Comparison of ENCODE assay signal across 10 cellular contexts in the genomic region with DNA sequence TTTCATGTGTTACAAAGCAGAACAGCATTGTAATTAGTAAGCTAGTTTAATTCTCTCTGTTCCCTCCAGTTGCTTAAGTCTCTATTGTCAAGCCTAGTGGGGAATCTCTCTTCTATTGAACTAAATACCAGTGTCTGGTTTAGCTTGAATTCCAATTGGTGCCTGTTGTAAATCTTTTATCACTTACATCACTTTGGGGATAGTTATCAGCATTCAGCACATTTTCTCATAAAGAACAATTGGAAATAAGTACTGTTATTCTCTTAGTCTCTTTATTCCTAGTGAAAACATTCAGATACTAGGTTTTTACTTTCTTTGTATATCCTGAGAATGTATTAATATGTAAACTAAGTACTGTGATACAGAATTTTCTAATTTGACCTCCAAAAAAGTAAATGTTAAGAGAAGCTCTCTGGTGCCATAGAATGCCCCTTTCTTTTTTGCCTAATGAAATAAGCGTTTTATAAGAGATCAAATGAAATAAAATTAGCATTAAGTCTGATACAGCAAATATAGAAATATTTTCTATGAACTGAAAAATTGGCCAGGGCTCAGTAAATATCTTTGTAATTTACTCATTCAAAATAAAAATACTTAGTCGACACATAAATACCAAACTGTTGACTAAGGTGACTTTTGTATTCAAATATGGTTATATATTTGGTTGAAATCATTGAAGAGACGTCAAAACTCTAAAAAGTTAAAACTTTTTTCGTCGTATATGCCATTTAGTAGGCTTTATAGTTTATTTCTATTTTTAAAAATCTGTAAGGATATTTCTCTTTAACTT. TPM values are rescaled to one million over a fixed set of nuclear protein-coding genes. Genes with fewer than 3 reads are reported as not detected.
DNase-seq lines count a peak whose midpoint lies in the region; ATAC-seq and TF ChIP-seq lines count a peak whose summit lies in the region.
"Had no signal": no experiment of that assay in that cellular context is flagged by ENCODE, and none has a peak within 500 bp of the region (broad histone marks: within the 10 kb centered on the region; RNA-seq: fewer than 3 reads in every experiment).

No MANE protein-coding gene starts in this region.

- H3K9ac ChIP-seq in muscle layer of colon (ENCODE audit: low read length): peak overlapping the region; percentile 2

- ATAC-seq in GM21825 (IDR thresholded peaks at IDR 0.05; ENCODE audit: unreplicated experiment): no peak
- no peak for ATAC-seq in GM18519 (IDR thresholded peaks at IDR 0.05; ENCODE audit: low FRiP score, unreplicated experiment)
- no peak for ATAC-seq in GM21367 (IDR thresholded peaks at IDR 0.05; ENCODE audit: unreplicated experiment)

- peaks cover 45 to 63% (median 52%) of the 10 kb centered on the region in 3 donors for H3K4me1 Mint-ChIP-seq in CD8-positive, alpha-beta memory T cell

- H3K36me3 Mint-ChIP-seq in CD8-positive, alpha-beta memory T cell: peaks cover 0 to 17% (median 2%) of the 10 kb centered on the region in 3 donors

- H3K27me3 ChIP-seq in CD8-positive, alpha-beta memory T cell (ENCODE audit: insufficient read depth, low read length, poor library complexity, severe bottlenecking): no peaks in the 10 kb centered on the region
- no peaks in the 10 kb centered on the region for H3K27me3 ChIP-seq in muscle layer of colon (ENCODE audit: control insufficient read depth in 1 of 2, insufficient read depth in 2 of 2, low read length in 2 of 2)

- H3K4me3 Mint-ChIP-seq in CD8-positive, alpha-beta memory T cell: peak overlapping the region in 5 of 7 donors; percentile 12 to 95 (median 41)

- H3K4me1 ChIP-seq in CD8-positive, alpha-beta memory T cell (ENCODE audit: insufficient read depth, low read length): peaks cover 20% of the 10 kb centered on the region
- H3K4me1 ChIP-seq in HEK293 (ENCODE audit: control insufficient read depth, insufficient read depth, low read length): peaks cover 5% of the 10 kb centered on the region; the same call in 1 of the 2 replicates
- H3K4me1 ChIP-seq in muscle layer of colon (ENCODE audit: insufficient read depth, low read length): peaks cover 22% of the 10 kb centered on the region

- H3K9me3 ChIP-seq in CD8-positive, alpha-beta memory T cell (ENCODE audit: low read length): no peaks in the 10 kb centered on the region
- no peaks in the 10 kb centered on the region for H3K9me3 ChIP-seq in HEK293 (ENCODE audit: control insufficient read depth, insufficient read depth, low read depth, low read length)
- no peaks in the 10 kb centered on the region for H3K9me3 ChIP-seq in muscle layer of colon (ENCODE audit: low read length)

- H3K36me3 ChIP-seq in CD8-positive, alpha-beta memory T cell (ENCODE audit: insufficient read depth, low read length): no peaks in the 10 kb centered on the region
- H3K36me3 ChIP-seq in HEK293 (ENCODE audit: control insufficient read depth in 2 of 2, insufficient read depth in 1 of 2, low read length in 2 of 2): peaks cover 10 to 26% of the 10 kb centered on the region in 2 experiments
- H3K36me3 ChIP-seq in muscle layer of colon (ENCODE audit: insufficient read depth, low read length): no peaks in the 10 kb centered on the region

- no peak for TF ChIP-seq CTCF in HEK293 (tag by site-specific recombination; IDR thresholded peaks at IDR 0.05)

- CTCF ChIA-PET in CD8-positive, alpha-beta memory T cell (lab: Charles Lee): no interaction called here
- CTCF ChIA-PET in HEK293 (lab: Yijun Ruan, JAX): interaction anchor here (0.6 kb wide), 1 partner anchor 767 kb away, joined by 3 read pairs; no protein-coding TSS in a partner anchor

- no peak overlapping the region for H3K27ac ChIP-seq in CD8-positive, alpha-beta memory T cell (ENCODE audit: low read depth, low read length)
- H3K27ac ChIP-seq in HEK293 (ENCODE audit: extremely low read depth, low read depth, low read length) (no peak overlapping the region), muscle layer of colon (ENCODE audit: low read depth, low read length) (no peak overlapping the region)

- POLR2A ChIA-PET in CD8-positive, alpha-beta memory T cell (lab: Charles Lee): no interaction called here
- POLR2A ChIA-PET in HEK293 (lab: Yijun Ruan, JAX): no interaction called here

- DNase-seq in CD8-positive, alpha-beta memory T cell: no peak
- peak; percentile 11 for DNase-seq in amniotic epithelial cell (ENCODE audit: low read depth)
- no peak for DNase-seq in NCI-H226
- DNase-seq: activated effector memory CD4-positive, alpha-beta T cell treated with anti-CD3 and anti-CD28 coated beads, Interleukin-2, amount 50 U/mL, for 16 hours; stimulated activated CD4-positive, alpha-beta T cell treated with anti-CD3 and anti-CD28 coated beads, Interleukin-4, amount 100 ng/mL, for 24 hours had no signal

- peaks cover 0 to 1% of the 10 kb centered on the region in 2 donors for H3K27me3 Mint-ChIP-seq in CD8-positive, alpha-beta memory T cell

- no peak overlapping the region for H3K4me3 ChIP-seq in CD8-positive, alpha-beta memory T cell (ENCODE audit: low read length)
- H3K4me3 ChIP-seq in HEK293 (ENCODE audit: low read depth, low read length): no peak overlapping the region
- no peak overlapping the region for H3K4me3 ChIP-seq in muscle layer of colon (ENCODE audit: low read depth in 1 of 2, low read length in 2 of 2)

- H3K9me3 Mint-ChIP-seq in CD8-positive, alpha-beta memory T cell: no peaks in the 10 kb centered on the region

- H3K27ac Mint-ChIP-seq in CD8-positive, alpha-beta memory T cell: peak overlapping the region in 1 of 8 donors; percentile 82

TF ChIP-seq in HEK293, 187 proteins besides CTCF, POLR2A, EP300 and RAD21:
- no peak for TF ChIP-seq ZNF600 (tag by site-specific recombination; IDR thresholded peaks at IDR 0.05)
- TF ChIP-seq ZSCAN16 (tag by site-specific recombination; IDR thresholded peaks at IDR 0.05): no peak
- TF ChIP-seq, protein P1, sequence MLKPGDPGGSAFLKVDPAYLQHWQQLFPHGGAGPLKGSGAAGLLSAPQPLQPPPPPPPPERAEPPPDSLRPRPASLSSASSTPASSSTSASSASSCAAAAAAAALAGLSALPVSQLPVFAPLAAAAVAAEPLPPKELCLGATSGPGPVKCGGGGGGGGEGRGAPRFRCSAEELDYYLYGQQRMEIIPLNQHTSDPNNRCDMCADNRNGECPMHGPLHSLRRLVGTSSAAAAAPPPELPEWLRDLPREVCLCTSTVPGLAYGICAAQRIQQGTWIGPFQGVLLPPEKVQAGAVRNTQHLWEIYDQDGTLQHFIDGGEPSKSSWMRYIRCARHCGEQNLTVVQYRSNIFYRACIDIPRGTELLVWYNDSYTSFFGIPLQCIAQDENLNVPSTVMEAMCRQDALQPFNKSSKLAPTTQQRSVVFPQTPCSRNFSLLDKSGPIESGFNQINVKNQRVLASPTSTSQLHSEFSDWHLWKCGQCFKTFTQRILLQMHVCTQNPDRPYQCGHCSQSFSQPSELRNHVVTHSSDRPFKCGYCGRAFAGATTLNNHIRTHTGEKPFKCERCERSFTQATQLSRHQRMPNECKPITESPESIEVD (tag by site-specific recombination; IDR thresholded peaks at IDR 0.05): peak; percentile 64
- TF ChIP-seq PRDM1 (tag by site-specific recombination; IDR thresholded peaks at IDR 0.05): 0 out of 2 replicates have a peak, but pooled peaks have one; percentile 23

RNA-seq across cellular contexts. Expression of a gene that starts 25.4 kb away (rescaled TPM):
- 100 to 1,000 TPM; 225 to 239 TPM for total RNA-seq in CD8-positive, alpha-beta memory T cell
- polyA plus RNA-seq in CD8-positive, alpha-beta memory T cell: 38.2 TPM
